Comparison of ENCODE assay signal across 8 cellular contexts in genomic region chr19:4172861-4173473, GRCh38. TPM values are rescaled to one million over a fixed set of nuclear protein-coding genes. Genes with fewer than 3 reads are reported as not detected.
A peak's percentile ranks its signal among the peaks of the same experiment; 100 is the strongest.
DNase-seq lines count a peak whose midpoint lies in the region; ATAC-seq and TF ChIP-seq lines count a peak whose summit lies in the region.

No MANE protein-coding gene starts in this region.

- H3K4me3 ChIP-seq in choroid plexus epithelial cell (ENCODE audit: low read depth, low read length), result no peak overlapping the region

- in situ Hi-C loops in ACHN (cut with HindIII; ENCODE audit: low pct_ligation_motif_present, low pct_unique_long_range_greater_than_20kb, low sequenced_read_pairs), result no loop called here
- in situ Hi-C loops in KBM-7 (cut with MboI; ENCODE audit: low pct_unique_long_range_greater_than_20kb, low sequenced_read_pairs), result no loop called here

- no peak for TF ChIP-seq CTCF in choroid plexus epithelial cell (conservative IDR thresholded peaks at IDR 0.05; ENCODE audit: low read depth, low read length)

- DNase-seq in ACHN (peak; percentile 52), KBM-7 (peak; percentile 64), choroid plexus epithelial cell (ENCODE audit: low read depth) (peak; percentile 43), myocyte (ENCODE audit: low read depth) (peak; percentile 68), COLO668 (lab: John Stamatoyannopoulos, UW; ENCODE audit: unreplicated experiment) (no peak)
- DNase-seq in activated CD4-positive, CD25-positive, alpha-beta regulatory T cell treated with anti-CD3 and anti-CD28 coated beads, Interleukin-2, amount 50 U/mL, for 72 hours, result peak; percentile 73
- DNase-seq in stimulated activated naive CD4-positive, alpha-beta T cell (lab: John Stamatoyannopoulos, UW), result peak; percentile 20 to 78 (median 62)

- no peak for ATAC-seq in GM21390 (IDR thresholded peaks at IDR 0.05; ENCODE audit: unreplicated experiment)

RNA-seq across cellular contexts. Expression of gene SIRT6, which starts 9.4 kb away (rescaled TPM):
- 19.3 and 22.4 TPM in 2 replicates for total RNA-seq in myocyte
- polyA plus RNA-seq in myocyte (2012), result 20.6 TPM

RNA-seq across cellular contexts. Expression of gene ANKRD24, which starts 9.5 kb away (rescaled TPM):
- 0.53 and 1.4 TPM in 2 replicates for total RNA-seq in myocyte
- polyA plus RNA-seq in myocyte (2012), result 1.1 TPM

RNA-seq across cellular contexts. Expression of gene CREB3L3, which starts 19.5 kb away (rescaled TPM):
- total RNA-seq in myocyte, result not detected in 2 replicates
- polyA plus RNA-seq in myocyte (2012), result not detected

RNA-seq across cellular contexts. Expression of gene MAP2K2, which starts 49.0 kb away (rescaled TPM):
- 201 and 224 TPM in 2 replicates for total RNA-seq in myocyte
- 203 TPM for polyA plus RNA-seq in myocyte (2012)

RNA-seq across cellular contexts. Expression of gene EBI3, which starts 56.4 kb away (rescaled TPM):
- total RNA-seq in myocyte, result 0.11 and 0.21 TPM in 2 replicates
- 0.23 TPM for polyA plus RNA-seq in myocyte (2012)
